In genomic region chr2:206937519-206937918, GRCh38 we compare ENCODE assay signal across 16 cellular contexts. TPM values are rescaled to one million over a fixed set of nuclear protein-coding genes. Genes with fewer than 3 reads are reported as not detected.
DNase-seq lines count a peak whose midpoint lies in the region; ATAC-seq, FAIRE-seq and TF ChIP-seq lines count a peak whose summit lies in the region.
"Had no signal": no experiment of that assay in that cellular context is flagged by ENCODE, and none has a peak within 500 bp of the region (broad histone marks: within the 10 kb centered on the region; RNA-seq: fewer than 3 reads in every experiment).

No MANE protein-coding gene starts in this region.

- no peak for TF ChIP-seq RAD21 in K562 (CRISPR knock-in tag; conservative IDR thresholded peaks at IDR 0.05 in 1 of 2, IDR thresholded peaks at IDR 0.05 in 1 of 2)

- no peak overlapping the region for H3K4me2 ChIP-seq in K562 (ENCODE audit: insufficient read depth, low read length)

- H3K27me3 ChIP-seq in K562 (ENCODE audit: control insufficient read depth in 2 of 2, insufficient read depth in 2 of 2, low read length in 2 of 2) = no peaks in the 10 kb centered on the region
- no peaks in the 10 kb centered on the region for H3K27me3 ChIP-seq in tibial nerve
- H3K27me3 ChIP-seq: SJCRH30 had no signal

- ATAC-seq in GM18873 (IDR thresholded peaks at IDR 0.05; ENCODE audit: low FRiP score, unreplicated experiment) (peak; percentile 66), GM21515 (IDR thresholded peaks at IDR 0.05; ENCODE audit: unreplicated experiment) (peak; percentile 93), HG03066 (IDR thresholded peaks at IDR 0.05; ENCODE audit: low read depth, unreplicated experiment) (peak; percentile 80), K562 (no peak)

- no peak overlapping the region for H2AFZ ChIP-seq in K562 (ENCODE audit: low read depth, low read length)

- POLR2A ChIA-PET in K562 (lab: Yijun Ruan, JAX) = interaction anchor here (0.6 kb wide), 1 partner anchor 1198 kb away, joined by 3 read pairs; no protein-coding TSS in a partner anchor

- BruUV-seq in K562 (replicated peaks; lab: Mats Ljungman, UMichigan) = no TSS peak

- H3K9ac ChIP-seq in K562 (ENCODE audit: insufficient read depth in 1 of 2, low read depth in 2 of 2, low read length in 2 of 2) = no peak overlapping the region

- H3K36me3 ChIP-seq in K562 (ENCODE audit: control insufficient read depth, insufficient read depth, low read length) (no peaks in the 10 kb centered on the region), tibial nerve (no peaks in the 10 kb centered on the region)
- H3K36me3 ChIP-seq: SJCRH30 had no signal

- H3K27ac ChIP-seq in K562 (ENCODE audit: extremely low read depth, low read depth, low read length) (no peak overlapping the region), tibial nerve (no peak overlapping the region)
- H3K27ac ChIP-seq: SJCRH30 had no signal

- no peak for TF ChIP-seq POLR2A in K562 (conservative IDR thresholded peaks at IDR 0.05)
- no peak for TF ChIP-seq POLR2A in tibial nerve (IDR thresholded peaks at IDR 0.05)

- H3K4me1 ChIP-seq in K562 (replicated peaks in 1 of 2; ENCODE audit: control insufficient read depth in 2 of 2, insufficient read depth in 2 of 2, low read length in 2 of 2) (no peaks in the 10 kb centered on the region), tibial nerve (peaks cover 0 to 5% (median 0%) of the 10 kb centered on the region in 4 donors)
- H3K4me1 ChIP-seq: SJCRH30 had no signal

- no peaks in the 10 kb centered on the region for H3K79me2 ChIP-seq in K562 (ENCODE audit: control insufficient read depth, insufficient read depth, low read length)

- H3K9me3 ChIP-seq in K562 (replicated peaks; ENCODE audit: control insufficient read depth, insufficient read depth, low read depth, low read length) = no peaks in the 10 kb centered on the region
- H3K9me3 ChIP-seq in tibial nerve = no peaks in the 10 kb centered on the region
- H3K9me3 ChIP-seq: SJCRH30 had no signal

- no peaks in the 10 kb centered on the region for H4K20me1 ChIP-seq in K562 (replicated peaks; ENCODE audit: control insufficient read depth, insufficient read depth, low read length)

- in situ Hi-C loops in K562 (cut with MboI) = no loop called here

- CTCF ChIA-PET in K562 (lab: Yijun Ruan, JAX; ENCODE audit: low intra/inter-chr PET ratio) = no interaction called here

- FAIRE-seq in K562 (lab: Jason Lieb, UNC) = no peak
- FAIRE-seq: frontal cortex had no signal

- intact Hi-C loops in K562 (cut with micrococcal nuclease) = no loop called here

- H3K4me3 ChIP-seq in K562 (no peak overlapping the region), tibial nerve (no peak overlapping the region)
- H3K4me3 ChIP-seq: SJCRH30 had no signal

- no peaks in the 10 kb centered on the region for H3K9me1 ChIP-seq in K562 (ENCODE audit: control insufficient read depth, insufficient read depth, low read length)

- no peak for TF ChIP-seq CTCF in K562 (IDR thresholded peaks at IDR 0.05 in 2 of 3, conservative IDR thresholded peaks at IDR 0.05 in 1 of 3; ENCODE audit: insufficient read depth in 2 of 3, low read depth in 1 of 3, low read length in 3 of 3)
- no peak for TF ChIP-seq CTCF in tibial nerve (IDR thresholded peaks at IDR 0.05)

- TF ChIP-seq EP300 in K562 (IDR thresholded peaks at IDR 0.05; ENCODE audit: low read length) (no peak), tibial nerve (IDR thresholded peaks at IDR 0.05) (no peak)

- WGBS in K562 (ENCODE audit: insufficient coverage, low coverage, missing lambda C conversion rate) = 0% methylated on average over 6 of the region's 6 CpGs
- WGBS in tibial nerve, 2 donors = 72 to 76% methylated on average over 6 of the region's 6 CpGs

- DNase-seq in K562 (ENCODE audit: extremely low read depth in 1 of 4, low spot score in 3 of 4) (no peak), NCI-H1092 (lab: John Stamatoyannopoulos, UW) (no peak), tibial nerve (ENCODE audit: low spot score in 2 of 2) (no peak), LoVo (ENCODE audit: low spot score) (no peak)
- DNase-seq: activated T-cell treated with anti-CD3 and anti-CD28 coated beads, Interleukin-2, amount 50 U/mL, for 24 hours; aorta; CD8-positive, alpha-beta memory T cell; effector CD4-positive, alpha-beta T cell; kidney glomerular epithelial cell; NCI-H345; SJCRH30; stimulated activated CD4-positive, alpha-beta T cell treated with anti-CD3 and anti-CD28 coated beads, Interleukin-12 subunit alpha, Interleukin-12 subunit beta, amount 100 ng/mL, for 4 hours had no signal

TF ChIP-seq in K562, 482 proteins besides CTCF, POLR2A, EP300 and RAD21:
- TF ChIP-seq MAFG (tag; conservative IDR thresholded peaks at IDR 0.05) = 0 out of 2 replicates have a peak, but pooled peaks have one; percentile 6
- no peak for TF ChIP-seq SMAD2 (IDR thresholded peaks at IDR 0.05; ENCODE audit: low read depth, low read length)
- TF ChIP-seq ZNF316 (IDR thresholded peaks at IDR 0.05) = 0 out of 2 replicates have a peak, but pooled peaks have one; percentile 2
- TF ChIP-seq C11orf30 (IDR thresholded peaks at IDR 0.05; ENCODE audit: low read depth) = peak; percentile 29; the same call in 1 of the 2 replicates
- no peak for TF ChIP-seq CBX5 (IDR thresholded peaks at IDR 0.05; ENCODE audit: borderline replicate concordance, low read depth)
TF ChIP-seq in K562: peak in this region for 3.

RNA-seq across cellular contexts. Expression of gene CPO, which starts 1.8 kb away (rescaled TPM):
- not detected in 2 replicates for total RNA-seq in K562 (2011; cell fraction: chromatin; rRNA removed; ENCODE audit: low replicate concordance)
- total RNA-seq in K562 (2011; cell fraction: nucleolus; rRNA removed) = not detected in 2 replicates
- total RNA-seq in K562 (2011; cell fraction: nucleoplasm; rRNA removed) = not detected in 2 replicates
- total RNA-seq in K562 (2014; rRNA removed) (not detected in 2 replicates), K562 (2014; rRNA removed; fragmentation: Illumina TruSeq; extraction: Trizol) (not detected in 2 replicates), K562 (2015; rRNA removed; fragmentation: Illumina TruSeq; extraction: Trizol) (not detected in 2 replicates), K562 (2021) (not detected in 2 replicates), tibial nerve (1 to 10 TPM in 1 of 4 donors, under 1 TPM in 2, not detected in 1; 0.39 to 2.2 (median 0.63) TPM)
- polyA plus RNA-seq in K562 (2011; rRNA removed) (not detected in 2 replicates), K562 (2014; fragmentation: Illumina TruSeq; extraction: Trizol) (not detected in 2 replicates), K562 (2014; fragmentation: Nextera tagmentation; extraction: Ambion mirVana) (not detected), K562 (2014; rRNA removed) (not detected in 2 replicates)
- not detected in 2 replicates for polyA plus RNA-seq in K562 (2011; cell fraction: cytosol; rRNA removed)
- polyA plus RNA-seq in K562 (2011; cell fraction: nucleus; rRNA removed) = not detected in 2 replicates
- not detected in 2 replicates for polyA plus RNA-seq in K562 (2012)
- polyA minus RNA-seq in K562 (2011; rRNA and poly(A)+ RNA removed) = not detected in 2 replicates
- not detected in 2 replicates for polyA minus RNA-seq in K562 (2011; cell fraction: cytosol; rRNA and poly(A)+ RNA removed)
- not detected in 2 replicates for polyA minus RNA-seq in K562 (2011; cell fraction: nucleus; rRNA and poly(A)+ RNA removed)
- total RNA-seq: frontal cortex, SJCRH30 had no signal
- polyA plus RNA-seq: CD8-positive, alpha-beta memory T cell had no signal
